ENCODE assay signal across 1 cellular context in the genomic region with DNA sequence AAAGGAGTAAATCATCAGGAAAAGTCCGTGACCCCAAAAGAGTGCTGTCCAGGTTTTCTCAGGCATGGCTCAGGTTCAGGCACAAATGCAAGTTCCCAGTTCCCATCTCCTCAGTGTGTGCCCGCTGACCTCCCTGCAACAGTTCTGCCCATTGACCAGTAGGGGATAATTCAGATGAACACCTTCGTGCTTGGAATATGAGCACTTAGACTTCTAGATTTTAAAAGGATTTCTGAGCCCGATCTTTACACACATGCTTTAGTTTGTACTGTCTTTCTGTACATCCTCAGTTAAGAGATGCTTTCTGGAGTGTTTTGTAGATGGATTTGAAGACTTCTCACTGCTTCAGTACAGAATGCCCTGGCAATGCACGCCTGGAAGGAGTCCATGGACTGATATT.
TF ChIP-seq lines count a peak whose summit lies in the region.

No MANE protein-coding gene starts in this region.

TF ChIP-seq in GM23338, 12 proteins besides CTCF, POLR2A, EP300 and RAD21 (continued from another document):
- TF ChIP-seq, protein P1, sequence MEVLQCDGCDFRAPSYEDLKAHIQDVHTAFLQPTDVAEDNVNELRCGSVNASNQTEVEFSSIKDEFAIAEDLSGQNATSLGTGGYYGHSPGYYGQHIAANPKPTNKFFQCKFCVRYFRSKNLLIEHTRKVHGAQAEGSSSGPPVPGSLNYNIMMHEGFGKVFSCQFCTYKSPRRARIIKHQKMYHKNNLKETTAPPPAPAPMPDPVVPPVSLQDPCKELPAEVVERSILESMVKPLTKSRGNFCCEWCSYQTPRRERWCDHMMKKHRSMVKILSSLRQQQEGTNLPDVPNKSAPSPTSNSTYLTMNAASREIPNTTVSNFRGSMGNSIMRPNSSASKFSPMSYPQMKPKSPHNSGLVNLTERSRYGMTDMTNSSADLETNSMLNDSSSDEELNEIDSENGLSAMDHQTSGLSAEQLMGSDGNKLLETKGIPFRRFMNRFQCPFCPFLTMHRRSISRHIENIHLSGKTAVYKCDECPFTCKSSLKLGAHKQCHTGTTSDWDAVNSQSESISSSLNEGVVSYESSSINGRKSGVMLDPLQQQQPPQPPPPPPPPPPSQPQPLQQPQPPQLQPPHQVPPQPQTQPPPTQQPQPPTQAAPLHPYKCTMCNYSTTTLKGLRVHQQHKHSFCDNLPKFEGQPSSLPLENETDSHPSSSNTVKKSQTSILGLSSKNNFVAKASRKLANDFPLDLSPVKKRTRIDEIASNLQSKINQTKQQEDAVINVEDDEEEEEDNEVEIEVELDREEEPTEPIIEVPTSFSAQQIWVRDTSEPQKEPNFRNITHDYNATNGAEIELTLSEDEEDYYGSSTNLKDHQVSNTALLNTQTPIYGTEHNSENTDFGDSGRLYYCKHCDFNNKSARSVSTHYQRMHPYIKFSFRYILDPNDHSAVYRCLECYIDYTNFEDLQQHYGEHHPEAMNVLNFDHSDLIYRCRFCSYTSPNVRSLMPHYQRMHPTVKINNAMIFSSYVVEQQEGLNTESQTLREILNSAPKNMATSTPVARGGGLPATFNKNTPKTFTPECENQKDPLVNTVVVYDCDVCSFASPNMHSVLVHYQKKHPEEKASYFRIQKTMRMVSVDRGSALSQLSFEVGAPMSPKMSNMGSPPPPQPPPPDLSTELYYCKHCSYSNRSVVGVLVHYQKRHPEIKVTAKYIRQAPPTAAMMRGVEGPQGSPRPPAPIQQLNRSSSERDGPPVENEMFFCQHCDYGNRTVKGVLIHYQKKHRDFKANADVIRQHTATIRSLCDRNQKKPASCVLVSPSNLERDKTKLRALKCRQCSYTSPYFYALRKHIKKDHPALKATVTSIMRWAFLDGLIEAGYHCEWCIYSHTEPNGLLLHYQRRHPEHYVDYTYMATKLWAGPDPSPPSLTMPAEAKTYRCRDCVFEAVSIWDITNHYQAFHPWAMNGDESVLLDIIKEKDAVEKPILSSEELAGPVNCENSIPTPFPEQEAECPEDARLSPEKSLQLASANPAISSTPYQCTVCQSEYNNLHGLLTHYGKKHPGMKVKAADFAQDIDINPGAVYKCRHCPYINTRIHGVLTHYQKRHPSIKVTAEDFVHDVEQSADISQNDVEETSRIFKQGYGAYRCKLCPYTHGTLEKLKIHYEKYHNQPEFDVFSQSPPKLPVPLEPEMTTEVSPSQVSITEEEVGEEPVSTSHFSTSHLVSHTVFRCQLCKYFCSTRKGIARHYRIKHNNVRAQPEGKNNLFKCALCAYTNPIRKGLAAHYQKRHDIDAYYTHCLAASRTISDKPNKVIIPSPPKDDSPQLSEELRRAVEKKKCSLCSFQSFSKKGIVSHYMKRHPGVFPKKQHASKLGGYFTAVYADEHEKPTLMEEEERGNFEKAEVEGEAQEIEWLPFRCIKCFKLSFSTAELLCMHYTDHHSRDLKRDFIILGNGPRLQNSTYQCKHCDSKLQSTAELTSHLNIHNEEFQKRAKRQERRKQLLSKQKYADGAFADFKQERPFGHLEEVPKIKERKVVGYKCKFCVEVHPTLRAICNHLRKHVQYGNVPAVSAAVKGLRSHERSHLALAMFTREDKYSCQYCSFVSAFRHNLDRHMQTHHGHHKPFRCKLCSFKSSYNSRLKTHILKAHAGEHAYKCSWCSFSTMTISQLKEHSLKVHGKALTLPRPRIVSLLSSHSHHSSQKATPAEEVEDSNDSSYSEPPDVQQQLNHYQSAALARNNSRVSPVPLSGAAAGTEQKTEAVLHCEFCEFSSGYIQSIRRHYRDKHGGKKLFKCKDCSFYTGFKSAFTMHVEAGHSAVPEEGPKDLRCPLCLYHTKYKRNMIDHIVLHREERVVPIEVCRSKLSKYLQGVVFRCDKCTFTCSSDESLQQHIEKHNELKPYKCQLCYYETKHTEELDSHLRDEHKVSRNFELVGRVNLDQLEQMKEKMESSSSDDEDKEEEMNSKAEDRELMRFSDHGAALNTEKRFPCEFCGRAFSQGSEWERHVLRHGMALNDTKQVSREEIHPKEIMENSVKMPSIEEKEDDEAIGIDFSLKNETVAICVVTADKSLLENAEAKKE (CRISPR knock-in tag; IDR thresholded peaks at IDR 0.05) = no peak
- TF ChIP-seq STAT1 (IDR thresholded peaks at IDR 0.05; ENCODE audit: unreplicated experiment) (no peak), ZNF114 (CRISPR knock-in tag; IDR thresholded peaks at IDR 0.05) (no peak), NANOG (IDR thresholded peaks at IDR 0.05; ENCODE audit: borderline replicate concordance) (no peak), ZNF331 (CRISPR knock-in tag; IDR thresholded peaks at IDR 0.05; ENCODE audit: low read depth) (no peak), EZH2phosphoT487 (IDR thresholded peaks at IDR 0.05; ENCODE audit: unreplicated experiment) (no peak), POLR2AphosphoS5 (IDR thresholded peaks at IDR 0.05; ENCODE audit: low read depth) (no peak), EZH2 (IDR thresholded peaks at IDR 0.05; ENCODE audit: low read depth, unreplicated experiment) (no peak)
- TF ChIP-seq, protein P2, sequence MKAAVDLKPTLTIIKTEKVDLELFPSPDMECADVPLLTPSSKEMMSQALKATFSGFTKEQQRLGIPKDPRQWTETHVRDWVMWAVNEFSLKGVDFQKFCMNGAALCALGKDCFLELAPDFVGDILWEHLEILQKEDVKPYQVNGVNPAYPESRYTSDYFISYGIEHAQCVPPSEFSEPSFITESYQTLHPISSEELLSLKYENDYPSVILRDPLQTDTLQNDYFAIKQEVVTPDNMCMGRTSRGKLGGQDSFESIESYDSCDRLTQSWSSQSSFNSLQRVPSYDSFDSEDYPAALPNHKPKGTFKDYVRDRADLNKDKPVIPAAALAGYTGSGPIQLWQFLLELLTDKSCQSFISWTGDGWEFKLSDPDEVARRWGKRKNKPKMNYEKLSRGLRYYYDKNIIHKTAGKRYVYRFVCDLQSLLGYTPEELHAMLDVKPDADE (IDR thresholded peaks at IDR 0.05) = no peak
